ENCODE assay signal across 10 cellular contexts in genomic region chr14:103848720-103849077, GRCh38. TPM values are rescaled to one million over a fixed set of nuclear protein-coding genes. Genes with fewer than 3 reads are reported as not detected.
DNase-seq lines count a peak whose midpoint lies in the region; ATAC-seq and TF ChIP-seq lines count a peak whose summit lies in the region.
"Had no signal": no experiment of that assay in that cellular context is flagged by ENCODE, and none has a peak within 500 bp of the region (broad histone marks: within the 10 kb centered on the region; RNA-seq: fewer than 3 reads in every experiment).

No MANE protein-coding gene starts in this region.

- no peak overlapping the region for H2BK12ac ChIP-seq in mesenchymal stem cell (ENCODE audit: low read length in 2 of 2)

- POLR2A ChIA-PET in CD4-positive, alpha-beta T cell (lab: Charles Lee): interaction anchor here (0.6 kb wide), 1 partner anchor 28 kb away, joined by 3 read pairs; no protein-coding TSS in a partner anchor
- POLR2A ChIA-PET in activated B cell treated with CpG ODN at 0.5 μM for 24 hours (lab: Charles Lee): no interaction called here

- 74% methylated on average over 14 of the region's 14 CpGs for WGBS in mesenchymal stem cell

- H4K8ac ChIP-seq in mesenchymal stem cell (ENCODE audit: low read length): no peak overlapping the region

- H3K4me1 ChIP-seq in left ventricle myocardium inferior (peaks cover 52% of the 10 kb centered on the region), mesenchymal stem cell (ENCODE audit: control insufficient read depth, insufficient read depth, low read depth, low read length) (peaks cover 14% of the 10 kb centered on the region)

- peak overlapping the region; percentile 63 for H3K27ac Mint-ChIP-seq in CD4-positive, alpha-beta T cell
- peak overlapping the region; percentile 50 for H3K27ac Mint-ChIP-seq in activated B cell treated with CpG ODN at 0.5 μM for 24 hours

- no peak overlapping the region for H4K91ac ChIP-seq in mesenchymal stem cell (ENCODE audit: low read length)

- no peak overlapping the region for H3K4ac ChIP-seq in mesenchymal stem cell (ENCODE audit: low read depth in 1 of 2, low read length in 2 of 2)

- intact Hi-C loops in CD4-positive, alpha-beta T cell (cut with DNase I, micrococcal nuclease): loop anchor here (5.0 kb wide), 3 partner anchors 41 to 281 kb away; partner anchors contain the start of gene KLC1 (in 1 of the 2)
- intact Hi-C loops in activated B cell treated with CpG ODN at 0.5 μM for 24 hours (cut with micrococcal nuclease): loop anchor here (5.0 to 10.0 kb wide), 2 partner anchors 41 to 284 kb away; partner anchors contain the start of genes BAG5 and COA8
- intact Hi-C loops in left ventricle myocardium inferior (cut with micrococcal nuclease): no loop called here

- no peak for ATAC-seq in CD4-positive, alpha-beta T cell (ENCODE audit: poor library complexity)
- ATAC-seq in activated B cell treated with CpG ODN at 0.5 μM for 24 hours (ENCODE audit: low read depth): no peak

- no peaks in the 10 kb centered on the region for H3K36me3 Mint-ChIP-seq in CD4-positive, alpha-beta T cell (ENCODE audit: low read depth)
- H3K36me3 Mint-ChIP-seq in activated B cell treated with CpG ODN at 0.5 μM for 24 hours (ENCODE audit: low read depth): peaks cover 3% of the 10 kb centered on the region

- H2BK15ac ChIP-seq in mesenchymal stem cell (ENCODE audit: low read depth, poor library complexity, severe bottlenecking): no peak overlapping the region

- no peak for DNase-seq in CD4-positive, alpha-beta T cell
- no peak for DNase-seq in activated B cell treated with CpG ODN at 0.5 μM for 24 hours
- DNase-seq in left ventricle myocardium inferior: no peak
- DNase-seq in pons (ENCODE audit: low spot score): peak; percentile 16
- no peak for DNase-seq in cerebellum (ENCODE audit: low spot score)
- DNase-seq in NCI-H526 (lab: John Stamatoyannopoulos, UW): no peak
- DNase-seq in D341Med (ENCODE audit: low spot score): no peak
- no peak for DNase-seq in mesenchymal stem cell
- DNase-seq: activated CD4-positive, CD25-positive, alpha-beta regulatory T cell; MG63 had no signal

- no peak overlapping the region for H3K23ac ChIP-seq in mesenchymal stem cell (ENCODE audit: low read length in 2 of 2)

- peaks cover 10% of the 10 kb centered on the region for H3K79me1 ChIP-seq in mesenchymal stem cell (replicated peaks; ENCODE audit: low read length, poor library complexity, severe bottlenecking)

- H3K4me1 Mint-ChIP-seq in CD4-positive, alpha-beta T cell (ENCODE audit: low read depth): peaks cover 23% of the 10 kb centered on the region
- peaks cover 12% of the 10 kb centered on the region for H3K4me1 Mint-ChIP-seq in activated B cell treated with CpG ODN at 0.5 μM for 24 hours

- no peak overlapping the region for H2AK5ac ChIP-seq in mesenchymal stem cell (ENCODE audit: low read length, severe bottlenecking)

- no peak overlapping the region for H3K18ac ChIP-seq in mesenchymal stem cell (ENCODE audit: low read depth in 1 of 2, low read length in 2 of 2)

- TF ChIP-seq CTCF in CD4-positive, alpha-beta T cell (IDR thresholded peaks at IDR 0.05): no peak
- TF ChIP-seq CTCF in activated B cell treated with CpG ODN at 0.5 μM for 24 hours (IDR thresholded peaks at IDR 0.05): no peak
- no peak for TF ChIP-seq CTCF in left ventricle myocardium inferior (IDR thresholded peaks at IDR 0.05; ENCODE audit: borderline replicate concordance)

- H3K4me3 ChIP-seq in left ventricle myocardium inferior: peak overlapping the region; percentile 77
- H3K4me3 ChIP-seq in mesenchymal stem cell (ENCODE audit: insufficient read depth in 1 of 2, low read depth in 1 of 2, low read length in 2 of 2): no peak overlapping the region
- H3K4me3 ChIP-seq: MG63 had no signal

- H2BK5ac ChIP-seq in mesenchymal stem cell (ENCODE audit: low read depth, low read length, poor library complexity, severe bottlenecking): no peak overlapping the region

- no peak overlapping the region for H3K14ac ChIP-seq in mesenchymal stem cell (ENCODE audit: low read length in 2 of 2)

- H3K9me3 Mint-ChIP-seq in CD4-positive, alpha-beta T cell: no peaks in the 10 kb centered on the region
- H3K9me3 Mint-ChIP-seq in activated B cell treated with CpG ODN at 0.5 μM for 24 hours: no peaks in the 10 kb centered on the region

- H2AFZ ChIP-seq in mesenchymal stem cell (ENCODE audit: low read depth, low read length): no peak overlapping the region

- H3K27me3 ChIP-seq in CD4-positive, alpha-beta T cell (ENCODE audit: control insufficient read depth, insufficient read depth, low read length): no peaks in the 10 kb centered on the region
- H3K27me3 ChIP-seq in left ventricle myocardium inferior (ENCODE audit: low read depth) (no peaks in the 10 kb centered on the region), mesenchymal stem cell (ENCODE audit: control insufficient read depth in 1 of 2, insufficient read depth in 1 of 2, low read length in 2 of 2) (peaks cover 7 to 47% of the 10 kb centered on the region in 2 experiments)
- H3K27me3 ChIP-seq: MG63 had no signal

- H3K9ac ChIP-seq in mesenchymal stem cell (ENCODE audit: low read length): no peak overlapping the region

- H2BK120ac ChIP-seq in mesenchymal stem cell (ENCODE audit: low read depth, low read length): no peak overlapping the region

- no peaks in the 10 kb centered on the region for H3K27me3 Mint-ChIP-seq in CD4-positive, alpha-beta T cell
- no peaks in the 10 kb centered on the region for H3K27me3 Mint-ChIP-seq in activated B cell treated with CpG ODN at 0.5 μM for 24 hours

- CTCF ChIA-PET in CD4-positive, alpha-beta T cell (lab: Charles Lee): no interaction called here
- CTCF ChIA-PET in activated B cell treated with CpG ODN at 0.5 μM for 24 hours (lab: Charles Lee): no interaction called here

- no peak overlapping the region for H3K27ac ChIP-seq in CD4-positive, alpha-beta T cell (ENCODE audit: low read depth, low read length)
- H3K27ac ChIP-seq in left ventricle myocardium inferior (replicated peaks): peak overlapping the region; percentile 93
- H3K27ac ChIP-seq in mesenchymal stem cell (ENCODE audit: low read length, poor library complexity, severe bottlenecking): no peak overlapping the region

- H3K9me3 ChIP-seq in CD4-positive, alpha-beta T cell (ENCODE audit: control insufficient read depth, low read length): no peaks in the 10 kb centered on the region
- no peaks in the 10 kb centered on the region for H3K9me3 ChIP-seq in left ventricle myocardium inferior (replicated peaks)
- H3K9me3 ChIP-seq in mesenchymal stem cell (ENCODE audit: control insufficient read depth, low read length): no peaks in the 10 kb centered on the region
- H3K9me3 ChIP-seq: MG63 had no signal

- peak overlapping the region; percentile 87 for H3K4me3 Mint-ChIP-seq in CD4-positive, alpha-beta T cell
- H3K4me3 Mint-ChIP-seq in activated B cell treated with CpG ODN at 0.5 μM for 24 hours: peak overlapping the region; percentile 69

- H3K4me2 ChIP-seq in mesenchymal stem cell (ENCODE audit: low read length, poor library complexity, severe bottlenecking): no peak overlapping the region

- peaks cover 5% of the 10 kb centered on the region for H3K36me3 ChIP-seq in left ventricle myocardium inferior
- H3K36me3 ChIP-seq in mesenchymal stem cell (ENCODE audit: control insufficient read depth in 1 of 2, insufficient read depth in 2 of 2, low read depth in 1 of 2, low read length in 2 of 2): peaks cover 0 to 3% of the 10 kb centered on the region in 2 experiments
- H3K36me3 ChIP-seq: MG63 had no signal

RNA-seq across cellular contexts. Expression of gene PPP1R13B, which starts 1.3 kb away (rescaled TPM):
- total RNA-seq in CD4-positive, alpha-beta T cell: 10 to 100 TPM; 14.3 to 14.4 TPM
- 16.2 and 18.8 TPM in 2 replicates for total RNA-seq in activated B cell treated with CpG ODN at 0.5 μM for 24 hours
- 104 TPM for total RNA-seq in left ventricle myocardium inferior
- total RNA-seq in cerebellum: 15.6 TPM
- polyA plus RNA-seq in mesenchymal stem cell (2013, experiment 1 of 2): 1.2 TPM
- polyA plus RNA-seq in mesenchymal stem cell (2013, experiment 2 of 2): 0.86 TPM
